9 cellular contexts compared by ENCODE assay signal in genomic region chr5:126354012-126354856, GRCh38.
DNase-seq lines count a peak whose midpoint lies in the region; ATAC-seq, FAIRE-seq and TF ChIP-seq lines count a peak whose summit lies in the region.
"Had no signal": no experiment of that assay in that cellular context is flagged by ENCODE, and none has a peak within 500 bp of the region (broad histone marks: within the 10 kb centered on the region; RNA-seq: fewer than 3 reads in every experiment).

No MANE protein-coding gene starts in this region.

- H3K4me3 ChIP-seq in A673 (ENCODE audit: low read depth, low read length, poor library complexity, severe bottlenecking) (no peak overlapping the region), GM12865 (ENCODE audit: low read depth, low read length) (no peak overlapping the region), Loucy (ENCODE audit: low read length, poor library complexity, severe bottlenecking) (peak overlapping the region; percentile 41), neuron (ENCODE audit: low read length) (no peak overlapping the region)

- no peak overlapping the region for H3K9ac ChIP-seq in Loucy (ENCODE audit: low read depth, low read length, poor library complexity, severe bottlenecking)
- H3K9ac ChIP-seq: parathyroid adenoma had no signal

- BruUV-seq in A673 (replicated peaks; lab: Mats Ljungman, UMichigan) = no TSS peak

- DNase-seq in A673 (ENCODE audit: low spot score) = peak; percentile 62
- peak; percentile 51 for DNase-seq in GM12865 (ENCODE audit: low read depth)
- DNase-seq in fibroblast of gingiva (ENCODE audit: low read depth) = peak; percentile 98

- TF ChIP-seq CTCF in A673 (conservative IDR thresholded peaks at IDR 0.05; ENCODE audit: low read depth, low read length) (peak; percentile 53), GM12865 (IDR thresholded peaks at IDR 0.05; ENCODE audit: insufficient read depth, low read depth, low read length, missing control alignments) (peak; percentile 46), Loucy (conservative IDR thresholded peaks at IDR 0.05; ENCODE audit: low read length) (peak; percentile 66)

- no peaks in the 10 kb centered on the region for H3K9me2 ChIP-seq in Loucy (replicated peaks; ENCODE audit: low read depth, low read length)

- peak; percentile 84 for FAIRE-seq in TTC549 (lab: Jason Lieb, UNC)

- POLR2A ChIA-PET in A673 (lab: Charles Lee; ENCODE audit: low non-redundant PET) = interaction anchor here (0.5 kb wide), 1 partner anchor 204 kb away, joined by 10 read pairs; no protein-coding TSS in a partner anchor

- H3K9me3 ChIP-seq in A673 (ENCODE audit: low read depth, low read length, poor library complexity, severe bottlenecking) (no peaks in the 10 kb centered on the region), Loucy (ENCODE audit: insufficient read depth, low read depth, low read length) (no peaks in the 10 kb centered on the region), neuron (ENCODE audit: low read length) (no peaks in the 10 kb centered on the region)

- no peak overlapping the region for H3K27ac ChIP-seq in A673 (ENCODE audit: low read depth, low read length, poor library complexity, severe bottlenecking)
- H3K27ac ChIP-seq: parathyroid adenoma had no signal

- ATAC-seq in GM18517 (IDR thresholded peaks at IDR 0.05; ENCODE audit: unreplicated experiment) = no peak
- ATAC-seq in GM21825 (IDR thresholded peaks at IDR 0.05; ENCODE audit: unreplicated experiment) = no peak

- intact Hi-C loops in A673 (cut with micrococcal nuclease; ENCODE audit: unreplicated experiment) = loop anchor here (1.0 to 5.0 kb wide), 2 partner anchors 185 to 243 kb away; partner anchors contain the start of gene ALDH7A1

- no peaks in the 10 kb centered on the region for H3K27me3 ChIP-seq in A673 (replicated peaks; ENCODE audit: insufficient read depth, low read depth, low read length, poor library complexity)
- H3K27me3 ChIP-seq in Loucy (ENCODE audit: insufficient read depth, low read length, poor library complexity, severe bottlenecking) = no peaks in the 10 kb centered on the region
- H3K27me3 ChIP-seq in neuron (ENCODE audit: insufficient read depth, low read length) = no peaks in the 10 kb centered on the region

- H3K79me2 ChIP-seq in Loucy (ENCODE audit: insufficient read depth, low read length) = no peaks in the 10 kb centered on the region
- H3K79me2 ChIP-seq: parathyroid adenoma had no signal

- H3K4me1 ChIP-seq in A673 (ENCODE audit: insufficient read depth, low read length, poor library complexity, severe bottlenecking) (no peaks in the 10 kb centered on the region), Loucy (ENCODE audit: insufficient read depth, low read length, poor library complexity, severe bottlenecking) (peaks cover 5% of the 10 kb centered on the region), neuron (ENCODE audit: insufficient read depth, low read length) (peaks cover 15% of the 10 kb centered on the region)
- H3K4me1 ChIP-seq: parathyroid adenoma had no signal

- CTCF ChIA-PET in A673 (lab: Charles Lee) = no interaction called here

- peak overlapping the region; percentile 67 for H3K4me2 ChIP-seq in Loucy (ENCODE audit: low read depth, low read length, poor library complexity, severe bottlenecking)

- H3F3A ChIP-seq in Loucy (ENCODE audit: low read depth) = no peaks in the 10 kb centered on the region

- peak overlapping the region; percentile 78 for H2AFZ ChIP-seq in Loucy (ENCODE audit: low read length)
- H2AFZ ChIP-seq in neuron (ENCODE audit: low read depth, low read length) = peak overlapping the region; percentile 82
- H2AFZ ChIP-seq: parathyroid adenoma had no signal

- H3K36me3 ChIP-seq in A673 (ENCODE audit: insufficient read depth, low read length, poor library complexity, severe bottlenecking) (no peaks in the 10 kb centered on the region), Loucy (ENCODE audit: insufficient read depth, low read length) (no peaks in the 10 kb centered on the region), neuron (ENCODE audit: insufficient read depth, low read length) (no peaks in the 10 kb centered on the region)

- H4K20me1 ChIP-seq in Loucy (ENCODE audit: insufficient read depth, low read length, poor library complexity, severe bottlenecking) = no peaks in the 10 kb centered on the region
